18 cellular contexts compared by ENCODE assay signal in genomic region chr1:154742586-154742985, GRCh38.
DNase-seq lines count a peak whose midpoint lies in the region; ATAC-seq and TF ChIP-seq lines count a peak whose summit lies in the region.
"Had no signal": no experiment of that assay in that cellular context is flagged by ENCODE, and none has a peak within 500 bp of the region (broad histone marks: within the 10 kb centered on the region; RNA-seq: fewer than 3 reads in every experiment).

No MANE protein-coding gene starts in this region.

- peak overlapping the region; percentile 47 for H3K9ac ChIP-seq in neuronal stem cell (ENCODE audit: low read depth, low read length, poor library complexity)

- WGBS in neuronal stem cell (ENCODE audit: extremely low coverage in 2 of 2, insufficient read length in 2 of 2, insufficient replicate concordance in 1 of 2), 2 donors, result no CpG with 5 or more reads among the region's 11 CpGs

- H3K27me3 ChIP-seq in neuronal stem cell (ENCODE audit: control insufficient read depth in 3 of 3, insufficient read depth in 3 of 3, low read depth in 1 of 3, low read length in 3 of 3), result peaks cover 0 to 3% (median 0%) of the 10 kb centered on the region in 3 experiments
- H3K27me3 ChIP-seq in vagina, result no peaks in the 10 kb centered on the region

- TF ChIP-seq POLR2A in vagina (IDR thresholded peaks at IDR 0.05), result no peak

- no peak overlapping the region for H2BK15ac ChIP-seq in neuronal stem cell (ENCODE audit: low read length)

- no peak overlapping the region for H2BK5ac ChIP-seq in neuronal stem cell (ENCODE audit: low read length)

- H3K79me1 ChIP-seq in neuronal stem cell (ENCODE audit: low read depth, low read length), result no peaks in the 10 kb centered on the region

- intact Hi-C loops in left ventricle myocardium superior (cut with micrococcal nuclease), result no loop called here
- intact Hi-C loops in vagina (cut with DNase I), result no loop called here

- H3K9me3 ChIP-seq in neuronal stem cell (replicated peaks in 1 of 2; ENCODE audit: control insufficient read depth in 2 of 2, insufficient read depth in 1 of 2, low read depth in 1 of 2, low read length in 2 of 2) (peaks cover 1 to 10% of the 10 kb centered on the region in 2 donors), vagina (no peaks in the 10 kb centered on the region)
- H3K9me3 ChIP-seq: Caco-2 had no signal

- no peak overlapping the region for H3K14ac ChIP-seq in neuronal stem cell (ENCODE audit: low read length)

- DNase-seq in NCI-H1417 (lab: John Stamatoyannopoulos, UW), result peak in 2 of 3 experiments; percentile 46 to 60
- no peak for DNase-seq in NCI-H1417 treated with DMSO at 0.1 percent for 48 hours (lab: John Stamatoyannopoulos, UW)
- peak; percentile 84 for DNase-seq in NCI-H345 treated with DMSO at 0.1 percent for 48 hours (lab: John Stamatoyannopoulos, UW; ENCODE audit: unreplicated experiment)
- no peak for DNase-seq in left ventricle myocardium superior
- DNase-seq in neuronal stem cell (ENCODE audit: low spot score), result no peak
- DNase-seq in vagina (ENCODE audit: extremely low spot score in 2 of 2), result no peak
- DNase-seq: Caco-2; CD4-positive, CD25-positive, alpha-beta regulatory T cell; DMS153; KG1; NCI-H1048; NCI-H187; NCI-H2171; NCI-H82; PC-9 had no signal

- ATAC-seq in left ventricle myocardium superior, result peak; percentile 37
- ATAC-seq in HG02763 (IDR thresholded peaks at IDR 0.05; ENCODE audit: unreplicated experiment), result no peak
- no peak for ATAC-seq in GM18907 (IDR thresholded peaks at IDR 0.05; ENCODE audit: unreplicated experiment)

- H3K4me3 ChIP-seq in neuronal stem cell (ENCODE audit: low read length in 2 of 2), result no peak overlapping the region
- no peak overlapping the region for H3K4me3 ChIP-seq in vagina
- H3K4me3 ChIP-seq: PC-9 had no signal

- H3K18ac ChIP-seq in neuronal stem cell (ENCODE audit: low read length), result no peak overlapping the region

- H3K4ac ChIP-seq in neuronal stem cell (ENCODE audit: low read length), result no peak overlapping the region

- H3K36me3 ChIP-seq in neuronal stem cell (replicated peaks in 1 of 2; ENCODE audit: control insufficient read depth in 2 of 2, insufficient read depth in 2 of 2, low read length in 2 of 2), result no peaks in the 10 kb centered on the region
- H3K36me3 ChIP-seq in vagina, result no peaks in the 10 kb centered on the region

- H2BK12ac ChIP-seq in neuronal stem cell (ENCODE audit: low read length), result no peak overlapping the region

- H4K91ac ChIP-seq in neuronal stem cell (ENCODE audit: low read depth, low read length, poor library complexity), result no peak overlapping the region

- H2AFZ ChIP-seq in neuronal stem cell (ENCODE audit: low read length), result no peak overlapping the region
- H2AFZ ChIP-seq: PC-9 had no signal

- H3K27ac ChIP-seq in neuronal stem cell (replicated peaks; ENCODE audit: low read length) (no peak overlapping the region), vagina (no peak overlapping the region)
- H3K27ac ChIP-seq: 22Rv1, PC-9 had no signal

- H4K8ac ChIP-seq in neuronal stem cell (ENCODE audit: low read depth, low read length), result no peak overlapping the region

- H3K4me1 ChIP-seq in neuronal stem cell (ENCODE audit: control insufficient read depth in 2 of 2, insufficient read depth in 1 of 2, low read depth in 1 of 2, low read length in 2 of 2) (peaks cover 7 to 10% of the 10 kb centered on the region in 2 donors), vagina (peaks cover 7% of the 10 kb centered on the region)
- H3K4me1 ChIP-seq: Caco-2 had no signal

- H2BK120ac ChIP-seq in neuronal stem cell (ENCODE audit: low read depth, low read length), result no peak overlapping the region

- H3K4me2 ChIP-seq in neuronal stem cell (ENCODE audit: insufficient read depth, low read length, poor library complexity, severe bottlenecking), result no peak overlapping the region
- H3K4me2 ChIP-seq: PC-9 had no signal

- TF ChIP-seq CTCF in vagina (IDR thresholded peaks at IDR 0.05), result no peak

- no peak overlapping the region for H3K23ac ChIP-seq in neuronal stem cell (ENCODE audit: low read depth, low read length, poor library complexity)

- no peak overlapping the region for H2AK5ac ChIP-seq in neuronal stem cell (ENCODE audit: low read depth, low read length)

Comparison
In these comparisons a context has a peak if more than half of its experiments do, and no peak if none do; other contexts are left out.
1. DNase-seq: peak in NCI-H1417 (2 of 3) and NCI-H345 treated with DMSO at 0.1 percent for 48 hours (single experiment); none in NCI-H1417 treated with DMSO at 0.1 percent for 48 hours (single experiment), left ventricle myocardium superior (single experiment), neuronal stem cell (single experiment) and vagina (0 of 2).